8 cellular contexts compared by ENCODE assay signal in genomic region chr14:64501326-64502171, GRCh38. TPM values are rescaled to one million over a fixed set of nuclear protein-coding genes. Genes with fewer than 3 reads are reported as not detected.
DNase-seq lines count a peak whose midpoint lies in the region; ATAC-seq and TF ChIP-seq lines count a peak whose summit lies in the region.

No MANE protein-coding gene starts in this region.

- no peaks in the 10 kb centered on the region for H3K27me3 ChIP-seq in SJSA1 (replicated peaks)
- no peaks in the 10 kb centered on the region for H3K27me3 ChIP-seq in dorsolateral prefrontal cortex
- H3K27me3 ChIP-seq in mucosa of rectum (ENCODE audit: control insufficient read depth in 2 of 2, insufficient read depth in 2 of 2, low read length in 2 of 2) = no peaks in the 10 kb centered on the region

- no peak for DNase-seq in stimulated activated naive CD8-positive, alpha-beta T cell treated with anti-CD3 and anti-CD28 coated beads, Interleukin-15, Interleukin-2, amounts not matched to agents 100 U/mL and 50 U/mL, for 24 hours
- DNase-seq in SJSA1 (ENCODE audit: low read depth in 1 of 2, low spot score in 2 of 2) = peak; percentile 23 to 45
- peak in 2 of 10 donors; percentile 21 for DNase-seq in dorsolateral prefrontal cortex
- no peak for DNase-seq in amniotic stem cell (lab: John Stamatoyannopoulos, UW)
- no peak for DNase-seq in DMS53 (lab: John Stamatoyannopoulos, UW)

- peak in 1 of 56 donors; percentile 13 for TF ChIP-seq CTCF in dorsolateral prefrontal cortex (IDR thresholded peaks at IDR 0.05 in 54 of 56, conservative IDR thresholded peaks at IDR 0.05 in 2 of 56; ENCODE audit: low read depth in 1 of 56, partially characterized antibody in 56 of 56)

- H3K27ac ChIP-seq in SJSA1 (no peak overlapping the region), dorsolateral prefrontal cortex (peak overlapping the region in 56 of 59 donors; percentile 30 to 100 (median 99)), mucosa of rectum (ENCODE audit: low read depth in 2 of 2, low read length in 2 of 2) (peak overlapping the region; percentile 99 to 100)

- H3K4me1 ChIP-seq in SJSA1 (replicated peaks) (peaks cover 22% of the 10 kb centered on the region), mucosa of rectum (ENCODE audit: control insufficient read depth in 2 of 2, insufficient read depth in 2 of 2, low read length in 2 of 2) (peaks cover 18 to 22% of the 10 kb centered on the region in 2 donors)

- no peaks in the 10 kb centered on the region for H3K27me3 Mint-ChIP-seq in stimulated activated naive CD8-positive, alpha-beta T cell treated with anti-CD3 and anti-CD28 coated beads, Interleukin-15, Interleukin-2, amounts not matched to agents 100 ng/mL and 50 ng/mL, for 24 hours

- H3K9me3 ChIP-seq in SJSA1 (replicated peaks) (no peaks in the 10 kb centered on the region), mucosa of rectum (ENCODE audit: control insufficient read depth in 2 of 2, low read length in 2 of 2) (no peaks in the 10 kb centered on the region)

- H3K4me3 Mint-ChIP-seq in stimulated activated naive CD8-positive, alpha-beta T cell treated with anti-CD3 and anti-CD28 coated beads, Interleukin-15, Interleukin-2, amounts not matched to agents 100 ng/mL and 50 ng/mL, for 24 hours = peak overlapping the region; percentile 99

- H3K9ac ChIP-seq in mucosa of rectum (ENCODE audit: low read depth in 1 of 2, low read length in 2 of 2) = peak overlapping the region; percentile 97 to 98

- peaks cover 42% of the 10 kb centered on the region for H3K36me3 Mint-ChIP-seq in stimulated activated naive CD8-positive, alpha-beta T cell treated with anti-CD3 and anti-CD28 coated beads, Interleukin-15, Interleukin-2, amounts not matched to agents 100 ng/mL and 50 ng/mL, for 24 hours (ENCODE audit: low read depth)

- intact Hi-C loops in dorsolateral prefrontal cortex (cut with DNase I) = loop anchor here (5.0 to 10.0 kb wide), 7 partner anchors 34 to 263 kb away; partner anchors contain the start of genes MTHFD1 (in 2 of the 2) and AKAP5 (in 1 of the 2)

- H3K36me3 ChIP-seq in SJSA1 (peaks cover 21% of the 10 kb centered on the region), mucosa of rectum (ENCODE audit: control insufficient read depth in 2 of 2, insufficient read depth in 2 of 2, low read length in 2 of 2) (no peaks in the 10 kb centered on the region)

- H3K9me3 Mint-ChIP-seq in stimulated activated naive CD8-positive, alpha-beta T cell treated with anti-CD3 and anti-CD28 coated beads, Interleukin-15, Interleukin-2, amounts not matched to agents 100 ng/mL and 50 ng/mL, for 24 hours = no peaks in the 10 kb centered on the region

- H3K4me3 ChIP-seq in SJSA1 (no peak overlapping the region; the same call in 1 of the 2 replicates), dorsolateral prefrontal cortex (peak overlapping the region in 56 of 59 donors; percentile 15 to 98 (median 92)), mucosa of rectum (ENCODE audit: low read length in 2 of 2) (peak overlapping the region; percentile 77 to 88)

- H3K4me1 Mint-ChIP-seq in stimulated activated naive CD8-positive, alpha-beta T cell treated with anti-CD3 and anti-CD28 coated beads, Interleukin-15, Interleukin-2, amounts not matched to agents 100 ng/mL and 50 ng/mL, for 24 hours (ENCODE audit: low read depth) = peaks cover 72% of the 10 kb centered on the region

- H3K27ac Mint-ChIP-seq in stimulated activated naive CD8-positive, alpha-beta T cell treated with anti-CD3 and anti-CD28 coated beads, Interleukin-15, Interleukin-2, amounts not matched to agents 100 ng/mL and 50 ng/mL, for 24 hours = peak overlapping the region; percentile 99

- no peak for ATAC-seq in stimulated activated naive CD8-positive, alpha-beta T cell treated with anti-CD3 and anti-CD28 coated beads, Interleukin-15, Interleukin-2, amounts not matched to agents 100 U/mL and 50 U/mL, for 24 hours
- no peak for ATAC-seq in GM19035 (IDR thresholded peaks at IDR 0.05; ENCODE audit: unreplicated experiment)

RNA-seq across cellular contexts. Expression of gene ZBTB25, which starts 2.1 kb away (rescaled TPM):
- 1.5 and 2.2 TPM in 2 replicates for total RNA-seq in SJSA1 (2014; rRNA removed; shearing (Covaris generic))
- total RNA-seq in dorsolateral prefrontal cortex = 10 to 100 TPM; 17.5 to 36.7 (median 25.7) TPM

RNA-seq across cellular contexts. Expression of gene ZBTB1, which starts 3.0 kb away (rescaled TPM):
- total RNA-seq in SJSA1 (2014; rRNA removed; shearing (Covaris generic)) = 40.3 and 49.9 TPM in 2 replicates
- total RNA-seq in dorsolateral prefrontal cortex = 10 to 100 TPM; 24.5 to 64.0 (median 38.4) TPM

RNA-seq across cellular contexts. Expression of gene AKAP5, which starts 36.2 kb away (rescaled TPM):
- total RNA-seq in SJSA1 (2014; rRNA removed; shearing (Covaris generic)) = 7.3 and 8.3 TPM in 2 replicates
- total RNA-seq in dorsolateral prefrontal cortex = 10 to 100 TPM in 117 of 120 experiments, 1 to 10 TPM in 3; 4.0 to 42.2 (median 22.1) TPM

RNA-seq across cellular contexts. Expression of gene HSPA2, which starts 39.0 kb away (rescaled TPM):
- total RNA-seq in SJSA1 (2014; rRNA removed; shearing (Covaris generic)) = 6.8 and 15.0 TPM in 2 replicates
- 100 to 1,000 TPM in 86 of 120 experiments, 10 to 100 TPM in 34; 15.2 to 536 (median 124) TPM for total RNA-seq in dorsolateral prefrontal cortex

RNA-seq across cellular contexts. Expression of gene PPP1R36, which starts 48.2 kb away (rescaled TPM):
- 0.29 TPM in 1 of 2 replicates, not detected in the other for total RNA-seq in SJSA1 (2014; rRNA removed; shearing (Covaris generic))
- 1 to 10 TPM in 102 of 120 experiments, under 1 TPM in 16, not detected in 2; 0.41 to 5.3 (median 1.7) TPM for total RNA-seq in dorsolateral prefrontal cortex

Comparison
In these comparisons a context has a peak if more than half of its experiments do, and no peak if none do; other contexts are left out.
1. DNase-seq: peak in SJSA1 (2 of 2); none in stimulated activated naive CD8-positive, alpha-beta T cell treated with anti-CD3 and anti-CD28 coated beads, Interleukin-15, Interleukin-2, amounts not matched to agents 100 U/mL and 50 U/mL, for 24 hours (single experiment), amniotic stem cell (single experiment) and DMS53 (single experiment).